8 cellular contexts compared by ENCODE assay signal in the genomic region with DNA sequence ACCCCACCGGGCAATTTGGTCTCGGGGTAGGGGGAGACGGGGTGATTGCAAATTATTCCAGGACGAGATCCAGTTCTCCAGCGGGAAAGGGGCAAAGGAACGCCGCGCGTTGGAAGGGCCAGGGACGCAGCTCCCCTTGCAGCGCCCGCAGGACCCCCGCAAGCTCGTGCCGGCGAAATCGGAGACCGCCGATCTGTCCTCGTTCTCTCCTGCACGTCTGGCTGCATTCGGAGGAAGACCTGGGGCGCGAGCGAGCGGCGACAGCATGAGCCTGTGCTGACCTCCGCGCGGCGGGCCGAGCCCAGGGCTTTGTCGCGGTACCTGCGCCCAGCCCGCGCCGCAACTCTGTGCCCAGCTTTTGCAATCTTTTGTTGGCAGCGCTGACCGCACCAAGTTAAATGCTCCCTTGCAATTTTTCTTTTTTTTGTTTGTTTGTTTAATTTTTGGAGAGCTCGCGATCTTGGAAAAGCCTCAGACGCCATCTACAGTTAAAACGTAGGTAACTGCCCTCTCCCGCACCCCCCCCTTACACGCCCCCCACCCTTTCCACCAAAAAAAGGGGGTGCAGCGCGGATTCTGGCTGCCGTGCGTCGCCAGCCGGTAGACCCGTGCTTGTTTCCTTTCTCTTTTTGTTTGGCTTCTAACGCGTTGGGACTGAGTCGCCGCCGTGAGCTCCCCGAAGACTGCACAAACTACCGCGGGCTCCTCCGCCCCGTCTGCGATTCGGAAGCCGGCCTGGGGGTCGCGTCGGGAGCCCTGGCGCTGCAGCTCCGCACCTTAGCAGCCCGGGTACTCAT. TPM values are rescaled to one million over a fixed set of nuclear protein-coding genes. Genes with fewer than 3 reads are reported as not detected.
DNase-seq lines count a peak whose midpoint lies in the region; ATAC-seq and TF ChIP-seq lines count a peak whose summit lies in the region.

No MANE protein-coding gene starts in this region.

- peak overlapping the region; percentile 86 for H3K4me3 ChIP-seq in endodermal cell (ENCODE audit: low read length)
- H3K4me3 ChIP-seq in stomach, result peak overlapping the region; percentile 69 to 87 (median 72)

- peak; percentile 83 for DNase-seq in COR-L47 (lab: John Stamatoyannopoulos, UW)
- peak; percentile 42 for DNase-seq in NCI-H774 (lab: John Stamatoyannopoulos, UW)
- DNase-seq in activated CD8-positive, alpha-beta memory T cell treated with anti-CD3 and anti-CD28 coated beads for 24 hours, result peak; percentile 82
- peak; percentile 89 for DNase-seq in endodermal cell
- DNase-seq in mesothelial cell of epicardium (ENCODE audit: low spot score in 2 of 2, unreplicated experiment in 2 of 2), result peak; percentile 39 to 66
- peak; percentile 72 for DNase-seq in stomach

- WGBS in endodermal cell (ENCODE audit: insufficient coverage in 1 of 2, insufficient read length in 1 of 2), 2 experiments, result 0% methylated on average over 35 to 72 of the region's 72 CpGs
- WGBS in stomach, 5 donors, result 0 to 1% (median 0%) methylated on average over 38 to 72 of the region's 72 CpGs

- ATAC-seq in HG02642 (IDR thresholded peaks at IDR 0.05; ENCODE audit: poor library complexity, unreplicated experiment) (peak; percentile 33), GM21825 (IDR thresholded peaks at IDR 0.05; ENCODE audit: unreplicated experiment) (no peak)

- H3K36me3 ChIP-seq in endodermal cell (ENCODE audit: control insufficient read depth, insufficient read depth, low read length) (no peaks in the 10 kb centered on the region), stomach (no peaks in the 10 kb centered on the region)

- H3K36me3 Mint-ChIP-seq in endodermal cell (ENCODE audit: low read depth), result no peaks in the 10 kb centered on the region
- no peaks in the 10 kb centered on the region for H3K36me3 Mint-ChIP-seq in mesothelial cell of epicardium

- H3K27me3 ChIP-seq in endodermal cell (ENCODE audit: control insufficient read depth, insufficient read depth, low read length, poor library complexity, severe bottlenecking) (peaks cover 21% of the 10 kb centered on the region), stomach (peaks cover 0 to 14% (median 0%) of the 10 kb centered on the region in 3 donors)

- H3K9me3 ChIP-seq in endodermal cell (ENCODE audit: control insufficient read depth, low read length), result no peaks in the 10 kb centered on the region
- H3K9me3 ChIP-seq in stomach, result no peaks in the 10 kb centered on the region

- H3K9ac ChIP-seq in endodermal cell (ENCODE audit: extremely low read depth, low read length, poor library complexity, severe bottlenecking), result peak overlapping the region; percentile 46

- intact Hi-C loops in stomach (cut with DNase I; ENCODE audit: low total_unique reads), result loop anchor here (10.0 kb wide), 1 partner anchor 883 kb away; no protein-coding TSS in a partner anchor

- H3K27ac Mint-ChIP-seq in endodermal cell, result peak overlapping the region; percentile 82
- H3K27ac Mint-ChIP-seq in mesothelial cell of epicardium, result peak overlapping the region; percentile 79

- no peak for TF ChIP-seq EP300 in stomach (IDR thresholded peaks at IDR 0.05)

- H3K27ac ChIP-seq in endodermal cell (ENCODE audit: low read depth, low read length) (peak overlapping the region; percentile 94), stomach (peak overlapping the region; percentile 92 to 97 (median 95))

- H3K4me3 Mint-ChIP-seq in endodermal cell (peak overlapping the region; percentile 89), mesothelial cell of epicardium (peak overlapping the region; percentile 93)

- TF ChIP-seq CTCF in endodermal cell (conservative IDR thresholded peaks at IDR 0.05) (peak; percentile 70), mesothelial cell of epicardium (IDR thresholded peaks at IDR 0.05; ENCODE audit: unreplicated experiment) (peak; percentile 43), stomach (IDR thresholded peaks at IDR 0.05) (peak in 4 of 7 experiments; percentile 12 to 44 (median 34))

- peak in 1 of 4 donors; percentile 3 for TF ChIP-seq POLR2A in stomach (IDR thresholded peaks at IDR 0.05)

- H3K9me3 Mint-ChIP-seq in endodermal cell (no peaks in the 10 kb centered on the region), mesothelial cell of epicardium (no peaks in the 10 kb centered on the region)

- H3K4me1 ChIP-seq in endodermal cell (ENCODE audit: control insufficient read depth, insufficient read depth, low read length) (peaks cover 5% of the 10 kb centered on the region), stomach (peaks cover 38 to 57% (median 48%) of the 10 kb centered on the region in 4 donors)

- H3K4me1 Mint-ChIP-seq in endodermal cell (peaks cover 39% of the 10 kb centered on the region), mesothelial cell of epicardium (peaks cover 53% of the 10 kb centered on the region)

- peaks cover 17% of the 10 kb centered on the region for H3K27me3 Mint-ChIP-seq in endodermal cell (ENCODE audit: insufficient read depth)
- peaks cover 2% of the 10 kb centered on the region for H3K27me3 Mint-ChIP-seq in mesothelial cell of epicardium (ENCODE audit: low read depth)

RNA-seq across cellular contexts. Expression of a gene that starts 0.7 kb away (rescaled TPM):
- 10 to 100 TPM; 23.8 to 29.8 TPM for total RNA-seq in endodermal cell
- polyA plus RNA-seq in endodermal cell (2013, experiment 1 of 2), result 91.6 TPM
- polyA plus RNA-seq in endodermal cell (2013, experiment 2 of 2), result 87.1 TPM
- total RNA-seq in mesothelial cell of epicardium, result 21.1 to 25.4 TPM (median 23.7 TPM) in 3 replicates
- 100 to 1,000 TPM in 2 of 5 donors, 10 to 100 TPM in 2, 1 to 10 TPM in 1; 6.4 to 226 (median 91.0) TPM for total RNA-seq in stomach
- 10 to 100 TPM; 26.4 to 33.6 (median 29.8) TPM for polyA plus RNA-seq in stomach
